13 cellular contexts compared by ENCODE assay signal in the genomic region with DNA sequence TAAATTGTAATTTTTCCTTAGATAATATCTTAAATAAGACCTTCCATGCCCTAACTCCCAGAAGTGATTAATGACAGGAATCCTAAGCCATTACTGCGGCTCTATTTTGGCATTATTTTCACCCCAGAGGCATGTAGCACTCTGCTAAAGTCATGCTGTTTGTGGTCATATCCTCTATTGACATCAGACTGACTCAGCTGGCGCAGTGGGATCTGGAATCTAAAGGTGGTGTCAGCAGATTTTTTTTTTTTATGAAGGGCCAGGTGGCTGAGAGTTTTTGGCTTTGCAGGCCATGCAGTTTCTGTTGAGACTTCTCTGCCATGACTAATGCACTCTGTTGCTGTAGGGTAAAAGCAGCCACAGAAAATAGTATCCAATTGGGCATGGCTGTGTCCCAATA.
DNase-seq lines count a peak whose midpoint lies in the region; FAIRE-seq and TF ChIP-seq lines count a peak whose summit lies in the region.
"Had no signal": no experiment of that assay in that cellular context is flagged by ENCODE, and none has a peak within 500 bp of the region (broad histone marks: within the 10 kb centered on the region; RNA-seq: fewer than 3 reads in every experiment).

No MANE protein-coding gene starts in this region.

- peak; percentile 97 for FAIRE-seq in keratinocyte (lab: Jason Lieb, UNC)
- FAIRE-seq: endothelial cell of umbilical vein had no signal

- H3K9ac ChIP-seq in KMS-11 = no peak overlapping the region
- no peak overlapping the region for H3K9ac ChIP-seq in keratinocyte (ENCODE audit: control insufficient read depth, extremely low read depth, insufficient read depth, low read length)

- TF ChIP-seq POLR2A in esophagus squamous epithelium (IDR thresholded peaks at IDR 0.05) = no peak

- no peaks in the 10 kb centered on the region for H3K27me3 ChIP-seq in KMS-11 (ENCODE audit: insufficient read depth, low read depth)
- no peaks in the 10 kb centered on the region for H3K27me3 ChIP-seq in keratinocyte (ENCODE audit: control insufficient read depth, extremely low read depth, insufficient read depth, low read length)
- no peaks in the 10 kb centered on the region for H3K27me3 ChIP-seq in Caco-2 (replicated peaks; ENCODE audit: control insufficient read depth, insufficient read depth, low read length)
- H3K27me3 ChIP-seq in esophagus squamous epithelium = no peaks in the 10 kb centered on the region
- H3K27me3 ChIP-seq: neutrophil, suprapubic skin had no signal

- DNase-seq in AG09309 (ENCODE audit: low read depth) (peak; percentile 45), astrocyte of the hippocampus (ENCODE audit: low read depth, low spot score) (peak; percentile 91), keratinocyte (ENCODE audit: low read depth, low spot score) (peak; percentile 82), Caco-2 (no peak), esophagus squamous epithelium (lab: John Stamatoyannopoulos, UW) (no peak), NCI-H524 (lab: John Stamatoyannopoulos, UW) (no peak)
- no peak for DNase-seq in effector CD4-positive, alpha-beta T cell
- DNase-seq: amniotic stem cell had no signal

- CTCF ChIA-PET in Caco-2 (lab: Charles Lee) = no interaction called here

- H3K27ac Mint-ChIP-seq in Caco-2 (ENCODE audit: unreplicated experiment) = no peak overlapping the region

- intact Hi-C loops in Caco-2 (cut with micrococcal nuclease; ENCODE audit: unreplicated experiment) = no loop called here
- intact Hi-C loops in esophagus squamous epithelium (cut with DNase I) = no loop called here

- H4K20me1 ChIP-seq in KMS-11 (ENCODE audit: insufficient read depth) (no peaks in the 10 kb centered on the region), keratinocyte (ENCODE audit: control insufficient read depth, extremely low read depth, insufficient read depth, low read length) (no peaks in the 10 kb centered on the region)

- WGBS in esophagus squamous epithelium, 2 donors = 35 to 38% methylated on average over 2 of the region's 2 CpGs

- H3K4me3 Mint-ChIP-seq in Caco-2 (ENCODE audit: unreplicated experiment) = no peak overlapping the region

- dilution Hi-C loops in keratinocyte (cut with MboI; ENCODE audit: extremely low pct_ligation_motif_present, low sequenced_read_pairs) = no loop called here

- no peaks in the 10 kb centered on the region for H3K9me1 ChIP-seq in keratinocyte (ENCODE audit: control insufficient read depth, extremely low read depth, insufficient read depth, low read length)

- H3K4me3 ChIP-seq in AG09309 (ENCODE audit: control insufficient read depth, low read depth, low read length) = no peak overlapping the region
- H3K4me3 ChIP-seq in KMS-11 (IDR thresholded peaks at IDR 0.05; ENCODE audit: insufficient read depth, low read depth, low read length) = peak overlapping the region; percentile 30
- H3K4me3 ChIP-seq in keratinocyte (ENCODE audit: control insufficient read depth in 2 of 3, extremely low read depth in 1 of 3, insufficient read depth in 2 of 3, low read depth in 1 of 3, low read length in 3 of 3) = no peak overlapping the region
- no peak overlapping the region for H3K4me3 ChIP-seq in Caco-2 (ENCODE audit: low read depth, low read length)
- H3K4me3 ChIP-seq in esophagus squamous epithelium = no peak overlapping the region
- H3K4me3 ChIP-seq: suprapubic skin had no signal

- TF ChIP-seq CTCF in AG09309 (IDR thresholded peaks at IDR 0.05; ENCODE audit: control insufficient read depth, insufficient read depth, low read depth, low read length, missing control alignments) (no peak), KMS-11 (conservative IDR thresholded peaks at IDR 0.05; ENCODE audit: low read depth, low read length) (no peak), keratinocyte (optimal IDR thresholded peaks at IDR 0.05 in 1 of 3, IDR thresholded peaks at IDR 0.05 in 1 of 3, conservative IDR thresholded peaks at IDR 0.05 in 1 of 3; ENCODE audit: extremely low read depth in 1 of 3, insufficient read depth in 2 of 3, low read length in 3 of 3) (no peak), Caco-2 (IDR thresholded peaks at IDR 0.05; ENCODE audit: insufficient read depth in 1 of 2, low read depth in 1 of 2, low read length in 1 of 2, severe bottlenecking in 1 of 2, unreplicated experiment in 1 of 2) (no peak), esophagus squamous epithelium (IDR thresholded peaks at IDR 0.05) (no peak)

- no peaks in the 10 kb centered on the region for H3K36me3 ChIP-seq in KMS-11 (ENCODE audit: insufficient read depth)
- no peaks in the 10 kb centered on the region for H3K36me3 ChIP-seq in keratinocyte (ENCODE audit: control insufficient read depth in 2 of 2, extremely low read depth in 1 of 2, insufficient read depth in 2 of 2, low read length in 2 of 2)
- H3K36me3 ChIP-seq in Caco-2 (ENCODE audit: control insufficient read depth, insufficient read depth, low read length) = no peaks in the 10 kb centered on the region
- H3K36me3 ChIP-seq in esophagus squamous epithelium = no peaks in the 10 kb centered on the region
- H3K36me3 ChIP-seq: neutrophil, suprapubic skin had no signal

- H3K9me3 ChIP-seq in keratinocyte (ENCODE audit: control insufficient read depth, low read depth, low read length) = no peaks in the 10 kb centered on the region
- no peaks in the 10 kb centered on the region; the same call in 1 of the 2 replicates for H3K9me3 ChIP-seq in Caco-2
- no peaks in the 10 kb centered on the region for H3K9me3 ChIP-seq in esophagus squamous epithelium
- H3K9me3 ChIP-seq: neutrophil, suprapubic skin had no signal

- H3K27me3 Mint-ChIP-seq in Caco-2 (ENCODE audit: insufficient read depth, unreplicated experiment) = peaks cover 5% of the 10 kb centered on the region

- H3K9me3 Mint-ChIP-seq in Caco-2 (ENCODE audit: unreplicated experiment) = no peaks in the 10 kb centered on the region

- H3K4me2 ChIP-seq in KMS-11 = peak overlapping the region; percentile 77
- H3K4me2 ChIP-seq in keratinocyte (ENCODE audit: control insufficient read depth, extremely low read depth, insufficient read depth, low read depth, low read length) = peak overlapping the region; percentile 55

- H3K27ac ChIP-seq in KMS-11 (peak overlapping the region; percentile 63), keratinocyte (ENCODE audit: control insufficient read depth, insufficient read depth, low read length) (peak overlapping the region; percentile 58), esophagus squamous epithelium (no peak overlapping the region)
- H3K27ac ChIP-seq: C4-2B, neutrophil, suprapubic skin had no signal

- H3K79me2 ChIP-seq in KMS-11 (ENCODE audit: insufficient read depth, low read depth) (no peaks in the 10 kb centered on the region), keratinocyte (ENCODE audit: control insufficient read depth, insufficient read depth, low read length) (no peaks in the 10 kb centered on the region)

- POLR2A ChIA-PET in Caco-2 (lab: Charles Lee) = no interaction called here

- no peaks in the 10 kb centered on the region for H3K36me3 Mint-ChIP-seq in Caco-2 (ENCODE audit: insufficient read depth, unreplicated experiment)

- no peaks in the 10 kb centered on the region for H3K4me1 Mint-ChIP-seq in Caco-2 (ENCODE audit: low read depth, unreplicated experiment)

- H3K4me1 ChIP-seq in KMS-11 (ENCODE audit: low read depth, poor library complexity, severe bottlenecking) = peaks cover 32% of the 10 kb centered on the region
- peaks cover 18% of the 10 kb centered on the region for H3K4me1 ChIP-seq in keratinocyte (ENCODE audit: control insufficient read depth, extremely low read depth, insufficient read depth, low read length)
- no peaks in the 10 kb centered on the region for H3K4me1 ChIP-seq in Caco-2
- H3K4me1 ChIP-seq in esophagus squamous epithelium = no peaks in the 10 kb centered on the region

- H2AFZ ChIP-seq in KMS-11 (ENCODE audit: low read depth) (peak overlapping the region; percentile 1; the same call in 1 of the 2 replicates), keratinocyte (ENCODE audit: control insufficient read depth, low read length) (no peak overlapping the region)

- BruUV-seq in Caco-2 (replicated peaks; lab: Mats Ljungman, UMichigan) = no TSS peak

Comparison
In these comparisons a context has a peak if more than half of its experiments do, and no peak if none do; other contexts are left out.
1. DNase-seq: peak in AG09309 (single experiment), astrocyte of the hippocampus (single experiment) and keratinocyte (single experiment); none in effector CD4-positive, alpha-beta T cell (single experiment), Caco-2 (0 of 2), esophagus squamous epithelium (single experiment) and NCI-H524 (0 of 2).
2. H3K27ac ChIP-seq: peak in KMS-11 (single experiment) and keratinocyte (single experiment); none in esophagus squamous epithelium (0 of 4).